ENCODE assay signal across 8 cellular contexts in the genomic region with DNA sequence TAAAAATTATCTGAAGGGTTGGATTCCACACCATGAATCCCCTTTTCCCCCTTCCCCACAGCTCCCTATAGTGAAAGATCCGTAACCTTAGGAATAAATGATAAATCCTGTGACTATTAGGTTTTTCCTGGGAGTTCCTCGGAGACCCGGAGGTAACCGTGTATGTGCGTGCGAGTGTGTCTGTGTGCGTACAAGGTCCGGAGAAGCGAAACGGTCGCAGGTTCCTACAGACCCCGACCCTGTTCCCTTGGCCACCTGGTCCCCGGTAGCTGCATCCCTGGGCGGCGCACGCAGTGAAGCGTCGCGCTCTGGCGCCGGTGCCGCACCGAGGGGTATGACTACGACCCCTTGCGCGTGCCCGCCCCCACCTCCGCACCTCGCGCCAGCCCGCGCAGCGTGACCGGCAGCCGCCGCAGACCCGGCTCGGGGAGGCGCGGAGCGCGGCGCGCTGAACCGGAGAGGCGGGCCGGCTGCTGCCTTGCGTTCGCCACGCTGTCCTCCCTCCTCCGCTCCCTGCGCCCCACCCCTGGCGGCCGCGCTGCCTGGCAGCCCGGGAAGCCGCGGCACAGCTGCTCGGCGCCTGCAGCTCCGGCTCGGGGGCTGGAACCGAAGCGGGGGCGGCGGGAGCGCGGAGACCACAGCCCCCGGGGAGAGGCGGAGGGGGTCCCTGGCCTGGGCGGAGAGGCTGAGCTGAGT. TPM values are rescaled to one million over a fixed set of nuclear protein-coding genes. Genes with fewer than 3 reads are reported as not detected.
DNase-seq lines count a peak whose midpoint lies in the region; ATAC-seq, FAIRE-seq and TF ChIP-seq lines count a peak whose summit lies in the region.

A gene with protein sequence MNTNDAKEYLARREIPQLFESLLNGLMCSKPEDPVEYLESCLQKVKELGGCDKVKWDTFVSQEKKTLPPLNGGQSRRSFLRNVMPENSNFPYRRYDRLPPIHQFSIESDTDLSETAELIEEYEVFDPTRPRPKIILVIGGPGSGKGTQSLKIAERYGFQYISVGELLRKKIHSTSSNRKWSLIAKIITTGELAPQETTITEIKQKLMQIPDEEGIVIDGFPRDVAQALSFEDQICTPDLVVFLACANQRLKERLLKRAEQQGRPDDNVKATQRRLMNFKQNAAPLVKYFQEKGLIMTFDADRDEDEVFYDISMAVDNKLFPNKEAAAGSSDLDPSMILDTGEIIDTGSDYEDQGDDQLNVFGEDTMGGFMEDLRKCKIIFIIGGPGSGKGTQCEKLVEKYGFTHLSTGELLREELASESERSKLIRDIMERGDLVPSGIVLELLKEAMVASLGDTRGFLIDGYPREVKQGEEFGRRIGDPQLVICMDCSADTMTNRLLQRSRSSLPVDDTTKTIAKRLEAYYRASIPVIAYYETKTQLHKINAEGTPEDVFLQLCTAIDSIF (plus strand): TSS at position 529 of the 696 bp plus-strand sequence. CDS start 295 bp downstream, outside the sequence.

- peak within 1 kb of the TSS; percentile 72 for H3K9ac ChIP-seq in adipocyte (ENCODE audit: low read length)

- H3K27me3 ChIP-seq in SJSA1 (replicated peaks) (peaks cover 41% of the 10 kb centered on the region), adipocyte (replicated peaks; ENCODE audit: control insufficient read depth, insufficient read depth, low read length) (peaks cover 3% of the 10 kb centered on the region)

- DNase-seq in SJSA1 (ENCODE audit: low read depth in 1 of 2, low spot score in 2 of 2) (peak; percentile 36 to 47), adipocyte (ENCODE audit: low read depth) (peak; percentile 84), left cardiac atrium (peak; percentile 51), posterior cingulate gyrus (peak; percentile 46 to 95 (median 64)), urothelium cell line (ENCODE audit: low spot score) (peak; percentile 30)

- H3K36me3 ChIP-seq in SJSA1 (no peaks in the 10 kb centered on the region), adipocyte (ENCODE audit: control insufficient read depth, insufficient read depth, low read length, severe bottlenecking) (no peaks in the 10 kb centered on the region)

- intact Hi-C loops in left cardiac atrium (cut with DNase I) = no loop called here
- intact Hi-C loops in posterior cingulate gyrus (cut with DNase I) = loop anchor here (5.0 to 10.0 kb wide), 4 partner anchors 57 to 833 kb away; partner anchors contain the start of gene ZZZ3

- no peak for TF ChIP-seq CTCF in GM12875 (IDR thresholded peaks at IDR 0.05; ENCODE audit: borderline replicate concordance, insufficient read depth, low read depth, low read length)

- no peak within 1 kb of the TSS for H3K27ac ChIP-seq in SJSA1

- H3K4me3 ChIP-seq in GM12875 (ENCODE audit: low read depth, low read length) (peak within 1 kb of the TSS; percentile 29), SJSA1 (peak within 1 kb of the TSS; percentile 47), adipocyte (ENCODE audit: low read length) (peak within 1 kb of the TSS; percentile 89)

- ATAC-seq in HG03025 (IDR thresholded peaks at IDR 0.05; ENCODE audit: low FRiP score, unreplicated experiment) = peak; percentile 56
- ATAC-seq in left cardiac atrium = peak; percentile 88 to 97
- ATAC-seq in GM21786 (IDR thresholded peaks at IDR 0.05; ENCODE audit: unreplicated experiment) = no peak

- H3K9me3 ChIP-seq in SJSA1 (replicated peaks) (no peaks in the 10 kb centered on the region; the same call in 1 of the 2 replicates), adipocyte (ENCODE audit: control insufficient read depth, low read length) (no peaks in the 10 kb centered on the region)

- peaks cover 14% of the 10 kb centered on the region for H3K4me1 ChIP-seq in SJSA1 (replicated peaks)
- H3K4me1 ChIP-seq in adipocyte (ENCODE audit: control insufficient read depth, insufficient read depth, low read length) = peaks cover 8% of the 10 kb centered on the region

- no peak for FAIRE-seq in urothelium cell line (lab: Jason Lieb, UNC)

RNA-seq across cellular contexts. Expression of the gene that starts here (rescaled TPM):
- total RNA-seq in SJSA1 (2014; rRNA removed; shearing (Covaris generic)) = 0.60 and 1.4 TPM in 2 replicates
- 1 to 10 TPM in 1 of 2 donors, under 1 TPM in 1; 0.77 to 2.9 TPM for total RNA-seq in left cardiac atrium

Comparison
In these comparisons a context has a peak if more than half of its experiments do, and no peak if none do; other contexts are left out.
1. H3K4me3 ChIP-seq: peak in every context shown above with its lines; median percentile 89 in adipocyte; 47 in SJSA1; 29 in GM12875.
2. DNase-seq: peak in every context shown above with its lines; median percentile 84 in adipocyte; 64 in posterior cingulate gyrus; 51 in left cardiac atrium; 42 in SJSA1; 30 in urothelium cell line.